8 cellular contexts compared by ENCODE assay signal in the genomic region with DNA sequence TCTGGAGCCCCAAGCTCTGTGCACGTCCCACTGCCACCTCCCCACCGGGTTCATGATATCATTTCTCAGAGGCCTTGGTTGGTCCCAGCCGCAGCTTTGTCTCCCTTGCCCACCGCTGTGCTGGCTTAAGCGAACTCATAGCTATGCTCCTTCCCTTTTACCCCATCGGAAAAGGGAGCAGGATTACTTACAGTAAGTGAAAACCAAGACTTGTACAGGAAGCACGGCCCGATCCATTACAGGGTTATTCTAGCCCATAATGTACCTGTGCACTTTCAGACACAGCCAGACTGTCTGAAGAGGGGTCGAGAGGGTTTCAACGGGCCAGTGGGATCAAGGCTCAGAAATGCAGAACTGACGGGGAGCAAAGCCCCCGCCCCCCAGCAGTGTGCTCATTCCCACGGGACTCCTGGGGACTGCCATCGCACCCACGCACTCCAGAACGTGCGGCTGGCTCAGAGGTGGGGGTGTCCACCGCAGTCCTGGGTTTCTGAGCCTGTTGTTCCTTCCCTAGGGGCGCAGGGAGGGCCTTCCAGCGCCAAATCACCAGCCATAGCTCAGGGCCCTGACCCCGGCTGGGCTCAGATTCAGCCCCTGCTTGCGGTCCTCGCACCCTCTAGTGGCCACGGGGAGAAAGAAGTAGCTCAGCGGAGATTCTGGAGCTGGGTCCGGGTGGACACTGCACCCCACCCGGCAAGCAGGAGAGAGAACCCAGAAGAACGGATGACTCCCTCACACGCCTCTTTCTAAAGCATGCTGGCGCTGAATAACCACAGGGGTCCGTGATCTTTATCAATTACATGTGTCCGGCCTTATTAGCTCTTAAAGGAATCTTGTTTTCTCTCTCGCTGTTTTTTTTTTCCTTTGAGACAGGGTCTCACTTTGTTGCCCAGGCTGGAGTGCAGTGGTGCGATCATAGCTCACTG. TPM values are rescaled to one million over a fixed set of nuclear protein-coding genes. Genes with fewer than 3 reads are reported as not detected.
DNase-seq lines count a peak whose midpoint lies in the region; ATAC-seq, FAIRE-seq and TF ChIP-seq lines count a peak whose summit lies in the region.

No MANE protein-coding gene starts in this region.

- peaks cover 7% of the 10 kb centered on the region for H3K9me3 ChIP-seq in BLaER1
- no peaks in the 10 kb centered on the region for H3K9me3 ChIP-seq in subcutaneous abdominal adipose tissue (ENCODE audit: control insufficient read depth in 5 of 5, low read length in 5 of 5)

- ATAC-seq in HG03571 (IDR thresholded peaks at IDR 0.05; ENCODE audit: unreplicated experiment): peak; percentile 85

- H3K36me3 ChIP-seq in BLaER1 (no peaks in the 10 kb centered on the region), subcutaneous abdominal adipose tissue (ENCODE audit: control insufficient read depth in 5 of 5, insufficient read depth in 5 of 5, low read length in 5 of 5) (no peaks in the 10 kb centered on the region)

- H3K27ac ChIP-seq in BLaER1: no peak overlapping the region
- H3K27ac ChIP-seq in subcutaneous abdominal adipose tissue (ENCODE audit: low read depth, low read length): no peak overlapping the region

- H3K4me3 ChIP-seq in BLaER1 (no peak overlapping the region), fibroblast of villous mesenchyme (ENCODE audit: low read depth, low read length) (peak overlapping the region; percentile 29), subcutaneous abdominal adipose tissue (ENCODE audit: low read depth in 1 of 5, low read length in 5 of 5) (peak overlapping the region; percentile 48 to 66 (median 52))

- no peak overlapping the region for H3K9ac ChIP-seq in BLaER1
- peak overlapping the region in 4 of 5 donors; percentile 6 to 59 (median 29) for H3K9ac ChIP-seq in subcutaneous abdominal adipose tissue (ENCODE audit: low read length in 5 of 5)

- no peaks in the 10 kb centered on the region for H3K27me3 ChIP-seq in BLaER1
- peaks cover 0 to 13% (median 7%) of the 10 kb centered on the region in 5 donors for H3K27me3 ChIP-seq in subcutaneous abdominal adipose tissue (ENCODE audit: control insufficient read depth in 5 of 5, insufficient read depth in 4 of 5, low read length in 5 of 5)

- H3K4me2 ChIP-seq in BLaER1: peak overlapping the region; percentile 55

- H4K20me1 ChIP-seq in BLaER1: no peaks in the 10 kb centered on the region

- peak; percentile 88 for TF ChIP-seq CTCF in fibroblast of villous mesenchyme (IDR thresholded peaks at IDR 0.05; ENCODE audit: insufficient read depth, low read depth, low read length)

- DNase-seq in GM19238 (ENCODE audit: insufficient read length, low spot score): peak; percentile 85
- peak; percentile 47 for DNase-seq in RCC 7860 (ENCODE audit: low spot score)
- peak; percentile 21 to 37 for DNase-seq in activated T-helper 1 cell treated with anti-CD3 and anti-CD28 coated beads, Interleukin-2, amount 50 U/mL, for 16 hours (ENCODE audit: low read depth in 1 of 2, low spot score in 1 of 2)
- DNase-seq in fibroblast of villous mesenchyme (ENCODE audit: low read depth): peak; percentile 74
- peak in 44 of 56 donors; percentile 2 to 79 (median 28) for DNase-seq in nucleus accumbens (lab: John Stamatoyannopoulos, UW)

- H3K4me1 ChIP-seq in BLaER1: peaks cover 15% of the 10 kb centered on the region
- H3K4me1 ChIP-seq in subcutaneous abdominal adipose tissue (ENCODE audit: control insufficient read depth in 5 of 5, insufficient read depth in 5 of 5, low read length in 5 of 5): peaks cover 0 to 15% (median 9%) of the 10 kb centered on the region in 5 donors

- FAIRE-seq in RCC 7860 (lab: Jason Lieb, UNC): no peak

RNA-seq across cellular contexts. Expression of a gene that starts 44.9 kb away (rescaled TPM):
- total RNA-seq in fibroblast of villous mesenchyme: 48.6 and 54.4 TPM in 2 replicates

Comparison
In these comparisons a context has a peak if more than half of its experiments do, and no peak if none do; other contexts are left out.
1. DNase-seq: peak in every context shown above with its lines; median percentile 85 in GM19238; 74 in fibroblast of villous mesenchyme; 47 in RCC 7860; 29 in activated T-helper 1 cell treated with anti-CD3 and anti-CD28 coated beads, Interleukin-2, amount 50 U/mL, for 16 hours; 28 in nucleus accumbens.